8 cellular contexts compared by ENCODE assay signal in the genomic region with DNA sequence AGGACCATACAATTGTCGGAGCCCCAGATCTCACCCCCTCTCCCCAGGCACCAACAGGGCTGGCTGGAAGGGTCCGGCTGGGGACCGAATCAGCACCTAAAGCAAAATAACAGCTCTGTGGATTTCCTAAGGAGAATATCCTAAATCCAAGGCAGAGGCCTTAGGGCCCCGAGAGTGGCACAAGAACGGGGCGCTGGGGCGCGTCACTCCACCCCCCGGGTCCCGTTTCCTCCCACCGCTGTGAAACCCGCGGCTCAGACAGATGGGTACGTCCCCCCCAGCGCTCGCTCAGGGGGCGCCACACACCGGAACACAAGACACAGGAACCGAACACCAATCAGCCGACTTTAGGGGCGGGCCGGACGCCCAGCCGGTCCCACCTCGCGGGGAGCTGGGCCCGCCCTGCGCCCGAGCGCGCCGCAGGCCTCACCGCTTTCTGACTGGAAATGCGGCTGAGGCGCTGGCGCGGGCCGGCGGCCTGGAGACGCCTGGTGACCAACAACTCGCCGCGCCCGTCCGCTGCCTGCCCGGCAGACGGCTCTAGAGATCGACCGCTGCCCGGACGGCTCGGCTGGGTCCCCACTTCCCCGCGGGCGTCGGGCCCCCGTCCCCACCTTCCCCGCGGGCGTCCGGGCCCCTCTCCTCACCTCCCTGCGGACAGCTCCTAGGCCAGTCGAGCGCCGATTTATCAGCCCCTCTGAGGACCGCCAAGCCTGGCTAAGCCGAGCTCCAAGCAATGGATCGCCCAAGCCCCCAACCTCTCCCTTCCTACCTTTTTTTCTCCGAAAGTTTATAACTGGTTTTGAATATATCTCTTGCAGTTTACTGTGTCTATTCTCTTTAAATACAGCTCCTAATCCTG. TPM values are rescaled to one million over a fixed set of nuclear protein-coding genes. Genes with fewer than 3 reads are reported as not detected.
A peak's percentile ranks its signal among the peaks of the same experiment; 100 is the strongest.
DNase-seq lines count a peak whose midpoint lies in the region; ATAC-seq and FAIRE-seq lines count a peak whose summit lies in the region.

HFM1 (minus strand) TSS at position 687 of the 862 bp plus-strand sequence. CDS start 3,755 bp downstream, outside the sequence.

- no peak within 1 kb of the TSS for H3K27ac ChIP-seq in ACC112 (ENCODE audit: low read depth, low read length)

- no peaks in the 10 kb centered on the region for H3K36me3 Mint-ChIP-seq in activated CD4-positive, alpha-beta T cell treated with anti-CD3 and anti-CD28 coated beads, Interleukin-2, amount 10 ng/mL, durations not matched to agents 7 days and 5 days (ENCODE audit: low read depth)

- H3K27me3 ChIP-seq in ACC112 (ENCODE audit: insufficient read depth, low read length), result peaks cover 70% of the 10 kb centered on the region

- H3K27ac Mint-ChIP-seq in activated CD4-positive, alpha-beta T cell treated with anti-CD3 and anti-CD28 coated beads, Interleukin-2, amount 10 ng/mL, durations not matched to agents 7 days and 5 days, result no peak within 1 kb of the TSS

- POLR2A ChIA-PET in activated CD4-positive, alpha-beta T cell treated with anti-CD3 and anti-CD28 coated beads, Interleukin-2, amount 10 ng/mL, durations not matched to agents 7 days and 5 days (lab: Charles Lee), result no interaction called here

- H3K4me3 Mint-ChIP-seq in activated CD4-positive, alpha-beta T cell treated with anti-CD3 and anti-CD28 coated beads, Interleukin-2, amount 10 ng/mL, durations not matched to agents 7 days and 5 days, result peak within 1 kb of the TSS; percentile 68

- no peaks in the 10 kb centered on the region for H3K79me2 ChIP-seq in ACC112 (ENCODE audit: control insufficient read depth, insufficient read depth, low read length, unreplicated experiment)

- DNase-seq in GM18507 (ENCODE audit: extremely low spot score, insufficient read length, low read depth), result peak; percentile 29
- peak; percentile 65 for DNase-seq in NCI-H2107 (lab: John Stamatoyannopoulos, UW)
- peak; percentile 46 for DNase-seq in activated CD4-positive, alpha-beta T cell treated with anti-CD3 and anti-CD28 coated beads, Interleukin-2, amount 10 ng/mL, durations not matched to agents 7 days and 5 days
- DNase-seq in effector CD4-positive, alpha-beta T cell, result peak; percentile 2
- peak; percentile 68 for DNase-seq in medulla oblongata (ENCODE audit: extremely low spot score)
- DNase-seq in stimulated activated CD8-positive, alpha-beta memory T cell treated with anti-CD3 and anti-CD28 coated beads, Interleukin-12 subunit alpha, Interleukin-12 subunit beta, amount 100 ng/mL, for 24 hours (ENCODE audit: extremely low read depth), result peak; percentile 26

- CTCF ChIA-PET in activated CD4-positive, alpha-beta T cell treated with anti-CD3 and anti-CD28 coated beads, Interleukin-2, amount 10 ng/mL, durations not matched to agents 7 days and 5 days (lab: Charles Lee), result interaction anchor here (0.5 kb wide), 1 partner anchor 21 kb away, joined by 3 read pairs; no protein-coding TSS in a partner anchor

- H2AFZ ChIP-seq in ACC112 (ENCODE audit: low read length, unreplicated experiment), result peak within 1 kb of the TSS; percentile 92

- H3K4me3 ChIP-seq in ACC112 (ENCODE audit: low read depth, low read length), result peak within 1 kb of the TSS; percentile 82

- peaks cover 61% of the 10 kb centered on the region for H3K27me3 Mint-ChIP-seq in activated CD4-positive, alpha-beta T cell treated with anti-CD3 and anti-CD28 coated beads, Interleukin-2, amount 10 ng/mL, durations not matched to agents 7 days and 5 days

- H3K4me1 ChIP-seq in ACC112 (ENCODE audit: control insufficient read depth, insufficient read depth, low read length, unreplicated experiment), result no peaks in the 10 kb centered on the region

- peak; percentile 76 for ATAC-seq in HG02973 (IDR thresholded peaks at IDR 0.05; ENCODE audit: unreplicated experiment)

- FAIRE-seq in GM18507 (lab: Jason Lieb, UNC), result peak; percentile 41

- no peaks in the 10 kb centered on the region for H3K36me3 ChIP-seq in ACC112 (ENCODE audit: insufficient read depth, low read length)

- H3K4me1 Mint-ChIP-seq in activated CD4-positive, alpha-beta T cell treated with anti-CD3 and anti-CD28 coated beads, Interleukin-2, amount 10 ng/mL, durations not matched to agents 7 days and 5 days, result peaks cover 7% of the 10 kb centered on the region

- no peaks in the 10 kb centered on the region for H3K9me3 Mint-ChIP-seq in activated CD4-positive, alpha-beta T cell treated with anti-CD3 and anti-CD28 coated beads, Interleukin-2, amount 10 ng/mL, durations not matched to agents 7 days and 5 days

RNA-seq across cellular contexts. Expression of gene HFM1, which starts in this region (rescaled TPM):
- not detected for total RNA-seq in activated CD4-positive, alpha-beta T cell treated with anti-CD3 and anti-CD28 coated beads, Interleukin-2, amount 10 ng/mL, durations not matched to agents 7 days and 5 days

Comparison
In these comparisons a context has a peak if more than half of its experiments do, and no peak if none do; other contexts are left out.
1. Peak in DNase-seq in activated CD4-positive, alpha-beta T cell treated with anti-CD3 and anti-CD28 coated beads, Interleukin-2, amount 10 ng/mL, durations not matched to agents 7 days and 5 days; RNA of the gene not detected or under 1 TPM.
2. DNase-seq: peak in every context shown above with its lines; median percentile 68 in medulla oblongata; 65 in NCI-H2107; 46 in activated CD4-positive, alpha-beta T cell treated with anti-CD3 and anti-CD28 coated beads, Interleukin-2, amount 10 ng/mL, durations not matched to agents 7 days and 5 days; 29 in GM18507; 26 in stimulated activated CD8-positive, alpha-beta memory T cell treated with anti-CD3 and anti-CD28 coated beads, Interleukin-12 subunit alpha, Interleukin-12 subunit beta, amount 100 ng/mL, for 24 hours; 2 in effector CD4-positive, alpha-beta T cell.